In genomic region chr19:5967994-5968430, GRCh38 we compare ENCODE assay signal across 8 cellular contexts. TPM values are rescaled to one million over a fixed set of nuclear protein-coding genes. Genes with fewer than 3 reads are reported as not detected.
DNase-seq lines count a peak whose midpoint lies in the region; ATAC-seq and FAIRE-seq lines count a peak whose summit lies in the region.

No MANE protein-coding gene starts in this region.

- in situ Hi-C loops in T47D (cut with HindIII; ENCODE audit: low pct_unique_long_range_greater_than_20kb, low sequenced_read_pairs) = no loop called here

- intact Hi-C loops in sciatic nerve (cut with DNase I) = no loop called here

- ATAC-seq in sciatic nerve = peak; percentile 89
- ATAC-seq in HG03139 (IDR thresholded peaks at IDR 0.05; ENCODE audit: unreplicated experiment) = no peak

- peak; percentile 18 for DNase-seq in NOMO-1 treated with DMSO at 0.1 percent for 48 hours (lab: John Stamatoyannopoulos, UW; ENCODE audit: unreplicated experiment)
- no peak for DNase-seq in NOMO-1 treated with dmso at 0.1 percent for 144 hours (lab: John Stamatoyannopoulos, UW; ENCODE audit: unreplicated experiment)
- DNase-seq in NCI-H128 (lab: John Stamatoyannopoulos, UW; ENCODE audit: unreplicated experiment) = peak; percentile 26
- DNase-seq in T47D (ENCODE audit: low read depth in 1 of 2, low spot score in 1 of 2) = peak; percentile 64 to 65
- peak; percentile 59 for DNase-seq in iPS DF 19.7 (ENCODE audit: low read depth, low spot score)
- peak; percentile 76 for DNase-seq in sciatic nerve (ENCODE audit: low spot score)

- peak; percentile 74 for FAIRE-seq in TTC549 (lab: Jason Lieb, UNC)

RNA-seq across cellular contexts. Expression of gene RANBP3, which starts 9.9 kb away (rescaled TPM):
- total RNA-seq in sciatic nerve = 76.3 TPM

RNA-seq across cellular contexts. Expression of gene CAPS, which starts 54.0 kb away (rescaled TPM):
- 80.2 TPM for total RNA-seq in sciatic nerve
